ENCODE assay signal across 2 cellular contexts in genomic region chr17:3974980-3975379, GRCh38.
TF ChIP-seq lines count a peak whose summit lies in the region.

No MANE protein-coding gene starts in this region.

TF ChIP-seq in A549, 52 proteins besides CTCF, POLR2A, EP300 and RAD21:
- TF ChIP-seq JUN (IDR thresholded peaks at IDR 0.05), result no peak
- no peak for TF ChIP-seq ZC3H11A (IDR thresholded peaks at IDR 0.05)
- TF ChIP-seq MAZ (IDR thresholded peaks at IDR 0.05; ENCODE audit: borderline replicate concordance, low read depth, low read length), result no peak
- 0 out of 2 replicates have a peak, but pooled peaks have one; percentile 21 for TF ChIP-seq CHD4 (IDR thresholded peaks at IDR 0.05; ENCODE audit: borderline replicate concordance)
- TF ChIP-seq GATA3 (IDR thresholded peaks at IDR 0.05; ENCODE audit: borderline replicate concordance), result no peak
- TF ChIP-seq KDM1A (IDR thresholded peaks at IDR 0.05; ENCODE audit: low read depth), result 0 out of 2 replicates have a peak, but pooled peaks have one; percentile 24

TF ChIP-seq in K562, 482 proteins besides CTCF, POLR2A, EP300 and RAD21 (continues in another document):
- no peak for TF ChIP-seq GTF2A2 (tag; IDR thresholded peaks at IDR 0.05)
- TF ChIP-seq NFRKB (IDR thresholded peaks at IDR 0.05; ENCODE audit: low read depth), result no peak
- TF ChIP-seq HDAC6 (IDR thresholded peaks at IDR 0.05; ENCODE audit: low read depth, low read length), result no peak
- TF ChIP-seq KDM5B (IDR thresholded peaks at IDR 0.05; ENCODE audit: insufficient replicate concordance, low read depth, low read length), result no peak
- no peak for TF ChIP-seq CHD2 (IDR thresholded peaks at IDR 0.05; ENCODE audit: low read depth, low read length)
- TF ChIP-seq KDM1A (IDR thresholded peaks at IDR 0.05), result peak; percentile 49 to 62; a peak in 3 of 4 replicates
- TF ChIP-seq, protein P1, sequence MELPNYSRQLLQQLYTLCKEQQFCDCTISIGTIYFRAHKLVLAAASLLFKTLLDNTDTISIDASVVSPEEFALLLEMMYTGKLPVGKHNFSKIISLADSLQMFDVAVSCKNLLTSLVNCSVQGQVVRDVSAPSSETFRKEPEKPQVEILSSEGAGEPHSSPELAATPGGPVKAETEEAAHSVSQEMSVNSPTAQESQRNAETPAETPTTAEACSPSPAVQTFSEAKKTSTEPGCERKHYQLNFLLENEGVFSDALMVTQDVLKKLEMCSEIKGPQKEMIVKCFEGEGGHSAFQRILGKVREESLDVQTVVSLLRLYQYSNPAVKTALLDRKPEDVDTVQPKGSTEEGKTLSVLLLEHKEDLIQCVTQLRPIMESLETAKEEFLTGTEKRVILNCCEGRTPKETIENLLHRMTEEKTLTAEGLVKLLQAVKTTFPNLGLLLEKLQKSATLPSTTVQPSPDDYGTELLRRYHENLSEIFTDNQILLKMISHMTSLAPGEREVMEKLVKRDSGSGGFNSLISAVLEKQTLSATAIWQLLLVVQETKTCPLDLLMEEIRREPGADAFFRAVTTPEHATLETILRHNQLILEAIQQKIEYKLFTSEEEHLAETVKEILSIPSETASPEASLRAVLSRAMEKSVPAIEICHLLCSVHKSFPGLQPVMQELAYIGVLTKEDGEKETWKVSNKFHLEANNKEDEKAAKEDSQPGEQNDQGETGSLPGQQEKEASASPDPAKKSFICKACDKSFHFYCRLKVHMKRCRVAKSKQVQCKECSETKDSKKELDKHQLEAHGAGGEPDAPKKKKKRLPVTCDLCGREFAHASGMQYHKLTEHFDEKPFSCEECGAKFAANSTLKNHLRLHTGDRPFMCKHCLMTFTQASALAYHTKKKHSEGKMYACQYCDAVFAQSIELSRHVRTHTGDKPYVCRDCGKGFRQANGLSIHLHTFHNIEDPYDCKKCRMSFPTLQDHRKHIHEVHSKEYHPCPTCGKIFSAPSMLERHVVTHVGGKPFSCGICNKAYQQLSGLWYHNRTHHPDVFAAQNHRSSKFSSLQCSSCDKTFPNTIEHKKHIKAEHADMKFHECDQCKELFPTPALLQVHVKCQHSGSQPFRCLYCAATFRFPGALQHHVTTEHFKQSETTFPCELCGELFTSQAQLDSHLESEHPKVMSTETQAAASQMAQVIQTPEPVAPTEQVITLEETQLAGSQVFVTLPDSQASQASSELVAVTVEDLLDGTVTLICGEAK (IDR thresholded peaks at IDR 0.05), result no peak
- TF ChIP-seq, protein P1 (CRISPR knock-in tag; IDR thresholded peaks at IDR 0.05), result no peak
- peak in 1 of 2 experiments; percentile 91; a peak in 2 of 3 replicates for TF ChIP-seq CBX3 (IDR thresholded peaks at IDR 0.05; ENCODE audit: borderline replicate concordance in 1 of 2, low read length in 2 of 2)
- no peak for TF ChIP-seq CAMTA2 (CRISPR knock-in tag; conservative IDR thresholded peaks at IDR 0.05)
- TF ChIP-seq ZFP1 (CRISPR knock-in tag; IDR thresholded peaks at IDR 0.05), result no peak
- TF ChIP-seq, protein P2, sequence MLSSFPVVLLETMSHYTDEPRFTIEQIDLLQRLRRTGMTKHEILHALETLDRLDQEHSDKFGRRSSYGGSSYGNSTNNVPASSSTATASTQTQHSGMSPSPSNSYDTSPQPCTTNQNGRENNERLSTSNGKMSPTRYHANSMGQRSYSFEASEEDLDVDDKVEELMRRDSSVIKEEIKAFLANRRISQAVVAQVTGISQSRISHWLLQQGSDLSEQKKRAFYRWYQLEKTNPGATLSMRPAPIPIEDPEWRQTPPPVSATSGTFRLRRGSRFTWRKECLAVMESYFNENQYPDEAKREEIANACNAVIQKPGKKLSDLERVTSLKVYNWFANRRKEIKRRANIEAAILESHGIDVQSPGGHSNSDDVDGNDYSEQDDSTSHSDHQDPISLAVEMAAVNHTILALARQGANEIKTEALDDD (IDR thresholded peaks at IDR 0.05), result no peak
- TF ChIP-seq HSF4 (CRISPR knock-in tag; IDR thresholded peaks at IDR 0.05; ENCODE audit: borderline replicate concordance), result no peak
- TF ChIP-seq RFX1 (IDR thresholded peaks at IDR 0.05), result no peak
- TF ChIP-seq BCOR (IDR thresholded peaks at IDR 0.05), result peak; percentile 81
- TF ChIP-seq ZBTB33 (CRISPR knock-in tag; IDR thresholded peaks at IDR 0.05), result peak; percentile 68; the same call in 1 of the 2 replicates
- TF ChIP-seq ZNF584 (CRISPR knock-in tag; IDR thresholded peaks at IDR 0.05; ENCODE audit: low read depth), result no peak
- TF ChIP-seq SMARCA5 (IDR thresholded peaks at IDR 0.05), result no peak
- no peak for TF ChIP-seq PTRF (tag; IDR thresholded peaks at IDR 0.05)
- TF ChIP-seq CBX5 (IDR thresholded peaks at IDR 0.05; ENCODE audit: borderline replicate concordance, low read depth), result peak; percentile 55; the same call in 1 of the 2 replicates
- TF ChIP-seq FOXJ2 (tag; IDR thresholded peaks at IDR 0.05), result no peak
- TF ChIP-seq NR4A1 (CRISPR knock-in tag; IDR thresholded peaks at IDR 0.05), result no peak
- no peak for TF ChIP-seq NR4A1 (tag; IDR thresholded peaks at IDR 0.05)
- TF ChIP-seq ZNF407 (IDR thresholded peaks at IDR 0.05; ENCODE audit: low read depth), result no peak
- TF ChIP-seq CEBPZ (IDR thresholded peaks at IDR 0.05; ENCODE audit: borderline replicate concordance, low read depth, low read length), result no peak
- peak in 1 of 2 experiments; percentile 52; a peak in 2 of 4 replicates for TF ChIP-seq TRIM24 (IDR thresholded peaks at IDR 0.05)
